34 cellular contexts compared by ENCODE assay signal in the genomic region with DNA sequence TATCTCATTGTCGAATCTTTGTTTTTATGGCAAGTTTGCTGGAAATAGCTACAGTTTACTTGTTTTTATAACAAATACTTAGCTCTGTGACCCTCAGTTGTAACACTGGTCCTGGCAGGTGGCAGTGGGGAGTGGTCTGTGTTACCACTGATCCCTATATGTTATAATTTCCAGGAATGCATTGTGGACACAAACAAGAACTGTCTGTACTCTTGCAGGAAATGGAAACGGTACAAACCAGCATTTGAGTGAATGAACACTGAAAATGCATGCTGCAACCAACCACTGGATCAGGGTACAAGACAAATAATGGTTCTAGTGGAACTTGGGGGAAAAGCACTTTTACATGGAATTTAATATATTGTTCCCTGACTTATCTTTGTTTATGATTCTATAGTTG.
"Had no signal": no experiment of that assay in that cellular context is flagged by ENCODE, and none has a peak within 500 bp of the region (broad histone marks: within the 10 kb centered on the region; RNA-seq: fewer than 3 reads in every experiment).

No MANE protein-coding gene starts in this region.

- H3K36me3 ChIP-seq: adrenal gland, brain microvascular endothelial cell, breast epithelium had no signal

- H3K4me1 ChIP-seq: adrenal gland, body of pancreas, breast epithelium had no signal

- ATAC-seq: activated CD8-positive, alpha-beta T cell treated with anti-CD3 and anti-CD28 coated beads for 36 hours; activated naive CD4-positive, alpha-beta T cell treated with anti-CD3 and anti-CD28 coated beads, Interleukin-2, amount 50 U/mL, for 72 hours; activated T-cell treated with anti-CD3 and anti-CD28 coated beads, Interleukin-2, amount 50 U/mL, for 4 hours; activated T-cell treated with anti-CD3 and anti-CD28 coated beads, Interleukin-2, amount 50 U/mL, for 72 hours; activated T-helper 17 cell treated with anti-CD3 and anti-CD28 coated beads, Interleukin-2, amount 50 U/mL, for 72 hours; body of pancreas had no signal

- H3K27me3 ChIP-seq: adrenal gland, body of pancreas, brain microvascular endothelial cell, breast epithelium had no signal

- FAIRE-seq: astrocyte, TTC549 had no signal

- DNase-seq: activated B cell treated with CpG ODN at 0.5 μM for 24 hours; activated CD4-positive, alpha-beta memory T cell treated with anti-CD3 and anti-CD28 coated beads for 36 hours; activated CD4-positive, alpha-beta T cell treated with anti-CD3 and anti-CD28 coated beads for 4 hours; activated CD4-positive, alpha-beta T cell treated with anti-CD3 and anti-CD28 coated beads, Interleukin-2, amount 10 ng/mL, durations not matched to agents 24 days and 14 days; activated CD4-positive, alpha-beta T cell treated with anti-CD3 and anti-CD28 coated beads, Interleukin-2, amount 50 U/mL, for 1 hour; activated CD4-positive, alpha-beta T cell treated with anti-CD3 and anti-CD28 coated beads, Interleukin-2, amount 50 U/mL, for 4 hours; activated CD4-positive, CD25-positive, alpha-beta regulatory T cell treated with anti-CD3 and anti-CD28 coated beads, Interleukin-2, amount 50 U/mL, for 72 hours; activated CD8-positive, alpha-beta memory T cell treated with anti-CD3 and anti-CD28 coated beads, Interleukin-2, amount 50 U/mL, for 4 hours; activated CD8-positive, alpha-beta T cell treated with anti-CD3 and anti-CD28 coated beads for 36 hours; activated effector memory CD4-positive, alpha-beta T cell treated with anti-CD3 and anti-CD28 coated beads, Interleukin-2, amount 50 U/mL, for 16 hours; activated gamma-delta T cell treated with Interleukin-2 at 50 U/mL for 16 hours; activated naive CD4-positive, alpha-beta T cell; activated naive CD4-positive, alpha-beta T cell treated with anti-CD3 and anti-CD28 coated beads for 36 hours; activated naive CD4-positive, alpha-beta T cell treated with anti-CD3 and anti-CD28 coated beads, Interleukin-2, amount 50 U/mL, for 16 hours; activated naive CD8-positive, alpha-beta T cell treated with anti-CD3 and anti-CD28 coated beads for 36 hours; activated T-cell treated with anti-CD3 and anti-CD28 coated beads for 4 hours; activated T-cell treated with anti-CD3 and anti-CD28 coated beads, Interleukin-2, amount 50 U/mL, for 1 hour; activated T-cell treated with anti-CD3 and anti-CD28 coated beads, Interleukin-2, amount 50 U/mL, for 4 hours; activated T-cell treated with anti-CD3 and anti-CD28 coated beads, Interleukin-2, amount 50 U/mL, for 72 hours; adrenal gland; amniotic stem cell; aorta; body of pancreas; brain microvascular endothelial cell; central memory CD4-positive, alpha-beta T cell; T-helper 1 cell; T-helper 2 cell; T-helper 9 cell had no signal

- H3K4me3 ChIP-seq: adrenal gland, body of pancreas, breast epithelium had no signal

- H3K27ac ChIP-seq: adrenal gland, body of pancreas, brain microvascular endothelial cell, breast epithelium, VCaP had no signal

- H3K9me3 ChIP-seq: adrenal gland, body of pancreas, breast epithelium had no signal
